ENCODE assay signal across 1 cellular context in genomic region chr11:100808904-100809491, GRCh38.
TF ChIP-seq lines count a peak whose summit lies in the region.

No MANE protein-coding gene starts in this region.

TF ChIP-seq in GM23338, 12 proteins besides CTCF, POLR2A, EP300 and RAD21 (continued from another document):
- TF ChIP-seq ZNF462 (CRISPR knock-in tag; IDR thresholded peaks at IDR 0.05) (no peak), ZNF114 (CRISPR knock-in tag; IDR thresholded peaks at IDR 0.05) (no peak)
TF ChIP-seq in GM23338: peak in this region for 0.
